ENCODE assay signal across 1 cellular context in genomic region chr17:65047939-65048338, GRCh38.
TF ChIP-seq lines count a peak whose summit lies in the region.

No MANE protein-coding gene starts in this region.

TF ChIP-seq in SK-N-SH, 30 proteins besides CTCF, POLR2A, EP300 and RAD21 (continued from another document):
- no peak for TF ChIP-seq IRF3 (IDR thresholded peaks at IDR 0.05; ENCODE audit: low read depth, low read length)
